20 cellular contexts compared by ENCODE assay signal in the genomic region with DNA sequence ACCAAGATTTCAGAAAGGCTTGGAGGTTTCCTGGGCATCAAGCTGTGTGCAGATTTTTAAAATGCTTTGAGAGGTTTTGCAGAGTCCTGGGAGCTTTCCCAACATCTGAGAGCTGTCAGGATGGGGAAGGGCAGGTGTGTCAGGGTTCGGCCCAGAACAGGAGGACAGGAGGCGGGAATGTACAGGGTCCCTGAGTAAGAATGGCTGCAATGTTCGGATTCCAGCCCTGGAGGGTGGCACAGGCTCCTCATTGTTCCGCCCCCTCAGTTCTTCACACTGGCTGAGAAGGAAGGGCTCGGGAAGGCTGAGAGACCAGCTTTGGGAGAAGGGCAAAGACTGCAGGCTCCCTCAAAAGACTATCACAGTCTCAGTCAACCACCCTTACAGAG. TPM values are rescaled to one million over a fixed set of nuclear protein-coding genes. Genes with fewer than 3 reads are reported as not detected.
DNase-seq lines count a peak whose midpoint lies in the region; ATAC-seq and TF ChIP-seq lines count a peak whose summit lies in the region.
"Had no signal": no experiment of that assay in that cellular context is flagged by ENCODE, and none has a peak within 500 bp of the region (broad histone marks: within the 10 kb centered on the region; RNA-seq: fewer than 3 reads in every experiment).

No MANE protein-coding gene starts in this region.

- peaks cover 39% of the 10 kb centered on the region for H3F3A ChIP-seq in neural progenitor cell (ENCODE audit: low read depth)

- no peak overlapping the region for H3K27ac Mint-ChIP-seq in endodermal cell
- H3K27ac Mint-ChIP-seq in neural progenitor cell, result peak overlapping the region; percentile 89
- H3K27ac Mint-ChIP-seq: CD14-positive monocyte, GM23338 had no signal

- no peaks in the 10 kb centered on the region for H4K20me1 ChIP-seq in neural progenitor cell (ENCODE audit: low read depth)
- no peaks in the 10 kb centered on the region for H4K20me1 ChIP-seq in hepatocyte (ENCODE audit: insufficient read depth, poor library complexity, severe bottlenecking)

- peaks cover 7% of the 10 kb centered on the region for H3K4me1 ChIP-seq in endodermal cell (ENCODE audit: control insufficient read depth, insufficient read depth, low read length)
- peaks cover 18% of the 10 kb centered on the region for H3K4me1 ChIP-seq in neural progenitor cell
- peaks cover 14 to 23% of the 10 kb centered on the region in 2 donors for H3K4me1 ChIP-seq in thyroid gland
- H3K4me1 ChIP-seq in hepatocyte (ENCODE audit: insufficient read depth), result no peaks in the 10 kb centered on the region

- H2AFZ ChIP-seq in neural progenitor cell (replicated peaks), result no peak overlapping the region
- H2AFZ ChIP-seq in hepatocyte, result no peak overlapping the region
- H2AFZ ChIP-seq: GM23338 had no signal

- 83 to 87% methylated on average over 3 to 5 of the region's 5 CpGs for WGBS in endodermal cell (ENCODE audit: insufficient coverage in 1 of 2, insufficient read length in 1 of 2), 2 experiments
- 28 to 29% methylated on average over 5 of the region's 5 CpGs for WGBS in thyroid gland, 2 donors
- 81% methylated on average over 5 of the region's 5 CpGs for WGBS in hepatocyte (ENCODE audit: low lambda C conversion rate, missing lambda C conversion rate)

- peak; percentile 76 for DNase-seq in SK-MEL-5 (ENCODE audit: low read depth, low spot score)
- DNase-seq in endodermal cell, result no peak
- DNase-seq in neural progenitor cell (ENCODE audit: low spot score), result no peak
- DNase-seq in thyroid gland, result no peak
- DNase-seq in activated CD4-positive, alpha-beta T cell treated with anti-CD3 and anti-CD28 coated beads for 1 hour, result no peak
- DNase-seq in hepatocyte (ENCODE audit: low spot score), result no peak
- no peak for DNase-seq in NCI-H526 (lab: John Stamatoyannopoulos, UW)
- DNase-seq: COR-L47, DMS153, KG1, NCI-H1048, NCI-H146, NCI-H2081 treated with DMSO at 0.1 percent for 48 hours, NCI-H226, NCI-H69, SHP77 had no signal

- TF ChIP-seq CTCF in endodermal cell (conservative IDR thresholded peaks at IDR 0.05), result no peak
- TF ChIP-seq CTCF in neural progenitor cell (IDR thresholded peaks at IDR 0.05), result no peak
- no peak for TF ChIP-seq CTCF in thyroid gland (IDR thresholded peaks at IDR 0.05)
- TF ChIP-seq CTCF in hepatocyte (IDR thresholded peaks at IDR 0.05; ENCODE audit: poor library complexity), result no peak

- H3K4me3 ChIP-seq in endodermal cell (ENCODE audit: low read length) (no peak overlapping the region), neural progenitor cell (no peak overlapping the region), thyroid gland (replicated peaks in 1 of 3) (no peak overlapping the region), hepatocyte (no peak overlapping the region)
- H3K4me3 ChIP-seq: GM23338 had no signal

- H3K4me1 Mint-ChIP-seq in endodermal cell (peaks cover 17% of the 10 kb centered on the region), neural progenitor cell (peaks cover 55% of the 10 kb centered on the region)
- H3K4me1 Mint-ChIP-seq: CD14-positive monocyte had no signal

- no peak overlapping the region for H3K4me3 Mint-ChIP-seq in endodermal cell
- peak overlapping the region; percentile 38 for H3K4me3 Mint-ChIP-seq in neural progenitor cell
- H3K4me3 Mint-ChIP-seq: CD14-positive monocyte, GM23338 had no signal

- ATAC-seq in HG03139 (IDR thresholded peaks at IDR 0.05; ENCODE audit: unreplicated experiment), result no peak
- ATAC-seq: HepG2 had no signal

- peak overlapping the region; percentile 61 for H3K4me2 ChIP-seq in neural progenitor cell
- H3K4me2 ChIP-seq in hepatocyte, result no peak overlapping the region
- H3K4me2 ChIP-seq: GM23338 had no signal

- no peaks in the 10 kb centered on the region for H3K9me2 ChIP-seq in hepatocyte (replicated peaks; ENCODE audit: insufficient read depth)

- no peak for TF ChIP-seq POLR2A in thyroid gland (IDR thresholded peaks at IDR 0.05)

- H3K9ac ChIP-seq in endodermal cell (ENCODE audit: extremely low read depth, low read length, poor library complexity, severe bottlenecking) (no peak overlapping the region), neural progenitor cell (no peak overlapping the region)

- H3K36me3 ChIP-seq in endodermal cell (ENCODE audit: control insufficient read depth, insufficient read depth, low read length), result no peaks in the 10 kb centered on the region
- no peaks in the 10 kb centered on the region for H3K36me3 ChIP-seq in neural progenitor cell
- no peaks in the 10 kb centered on the region for H3K36me3 ChIP-seq in thyroid gland
- no peaks in the 10 kb centered on the region for H3K36me3 ChIP-seq in hepatocyte (replicated peaks; ENCODE audit: insufficient read depth, low read depth)

- peak overlapping the region; percentile 68 for H3K27ac ChIP-seq in endodermal cell (ENCODE audit: low read depth, low read length)
- H3K27ac ChIP-seq in neural progenitor cell, result no peak overlapping the region
- H3K27ac ChIP-seq in thyroid gland, result peak overlapping the region; percentile 19 to 36 (median 33)
- H3K27ac ChIP-seq in hepatocyte, result no peak overlapping the region

- H3K9me3 ChIP-seq in endodermal cell (ENCODE audit: control insufficient read depth, low read length) (peaks cover 5% of the 10 kb centered on the region), neural progenitor cell (ENCODE audit: low read depth) (no peaks in the 10 kb centered on the region), thyroid gland (no peaks in the 10 kb centered on the region), hepatocyte (ENCODE audit: low read depth) (no peaks in the 10 kb centered on the region)

- H3K36me3 Mint-ChIP-seq in endodermal cell (ENCODE audit: low read depth) (no peaks in the 10 kb centered on the region), neural progenitor cell (peaks cover 2% of the 10 kb centered on the region)
- H3K36me3 Mint-ChIP-seq: CD14-positive monocyte had no signal

- intact Hi-C loops in thyroid gland (cut with DNase I), result no loop called here

- H3K27me3 ChIP-seq in endodermal cell (ENCODE audit: control insufficient read depth, insufficient read depth, low read length, poor library complexity, severe bottlenecking), result no peaks in the 10 kb centered on the region
- H3K27me3 ChIP-seq in neural progenitor cell, result no peaks in the 10 kb centered on the region
- no peaks in the 10 kb centered on the region for H3K27me3 ChIP-seq in thyroid gland
- H3K27me3 ChIP-seq in hepatocyte, result no peaks in the 10 kb centered on the region

- in situ Hi-C loops in SK-MEL-5 (cut with HindIII; ENCODE audit: low pct_unique_long_range_greater_than_20kb, low sequenced_read_pairs), result no loop called here

- H3K27me3 Mint-ChIP-seq in endodermal cell (ENCODE audit: insufficient read depth), result peaks cover 9% of the 10 kb centered on the region
- H3K27me3 Mint-ChIP-seq in neural progenitor cell (ENCODE audit: insufficient read depth, low read depth), result peaks cover 10% of the 10 kb centered on the region

- no peaks in the 10 kb centered on the region for H3K79me2 ChIP-seq in neural progenitor cell (ENCODE audit: low read depth)
- H3K79me2 ChIP-seq in hepatocyte, result no peaks in the 10 kb centered on the region

- H3K9me3 Mint-ChIP-seq in endodermal cell (peaks cover 7% of the 10 kb centered on the region), neural progenitor cell (peaks cover 9% of the 10 kb centered on the region)

RNA-seq across cellular contexts. Expression of a gene that starts 5.1 kb away (rescaled TPM):
- 25.6 and 25.9 TPM in 2 replicates for total RNA-seq in SK-MEL-5 (2014; rRNA removed; shearing (Covaris generic))
- 24.9 and 32.1 TPM in 2 replicates for polyA plus RNA-seq in SK-MEL-5 (2015; cell fraction: cytosol; rRNA removed)
- 16.2 and 19.1 TPM in 2 replicates for polyA plus RNA-seq in SK-MEL-5 (2015; cell fraction: nucleus; rRNA removed)
- total RNA-seq in endodermal cell (10 to 100 TPM; 10.9 to 13.9 TPM), neural progenitor cell (ENCODE audit: low replicate concordance) (12.8 and 20.5 TPM in 2 replicates), thyroid gland (under 1 TPM; 0.22 to 0.75 (median 0.40) TPM), hepatocyte (1.5 and 2.2 TPM in 2 replicates)
- 62.4 TPM for polyA plus RNA-seq in endodermal cell (2013, experiment 1 of 2)
- 55.8 TPM for polyA plus RNA-seq in endodermal cell (2013, experiment 2 of 2)
- polyA plus RNA-seq in hepatocyte, result 1.5 and 1.6 TPM in 2 replicates
- total RNA-seq: HepG2 had no signal

RNA-seq across cellular contexts. Expression of a gene that starts 17.1 kb away (rescaled TPM):
- total RNA-seq in SK-MEL-5 (2014; rRNA removed; shearing (Covaris generic)), result 38.7 and 47.3 TPM in 2 replicates
- 40.9 and 70.0 TPM in 2 replicates for polyA plus RNA-seq in SK-MEL-5 (2015; cell fraction: cytosol; rRNA removed)
- polyA plus RNA-seq in SK-MEL-5 (2015; cell fraction: nucleus; rRNA removed), result 30.1 and 39.7 TPM in 2 replicates
- total RNA-seq in endodermal cell, result 10 to 100 TPM; 28.5 to 43.1 TPM
- polyA plus RNA-seq in endodermal cell (2013, experiment 1 of 2), result 32.1 TPM
- 32.0 TPM for polyA plus RNA-seq in endodermal cell (2013, experiment 2 of 2)
- total RNA-seq in neural progenitor cell (ENCODE audit: low replicate concordance), result 20.2 and 45.3 TPM in 2 replicates
- total RNA-seq in thyroid gland, result under 1 TPM in 1 of 4 donors, not detected in 3; 0.56 TPM
- 6.7 and 8.1 TPM in 2 replicates for total RNA-seq in hepatocyte
- polyA plus RNA-seq in hepatocyte, result 13.4 and 14.9 TPM in 2 replicates

RNA-seq across cellular contexts. Expression of a gene that starts 34.5 kb away (rescaled TPM):
- 0.19 TPM in 1 of 2 replicates, not detected in the other for total RNA-seq in SK-MEL-5 (2014; rRNA removed; shearing (Covaris generic))
- 0.11 TPM in 1 of 2 replicates, not detected in the other for polyA plus RNA-seq in SK-MEL-5 (2015; cell fraction: cytosol; rRNA removed)
- polyA plus RNA-seq in SK-MEL-5 (2015; cell fraction: nucleus; rRNA removed), result 1.8 TPM in 1 of 2 replicates, not detected in the other
- not detected for total RNA-seq in endodermal cell
- polyA plus RNA-seq in endodermal cell (2013, experiment 1 of 2), result not detected
- not detected for polyA plus RNA-seq in endodermal cell (2013, experiment 2 of 2)
- total RNA-seq in neural progenitor cell (ENCODE audit: low replicate concordance), result not detected in 2 replicates
- total RNA-seq in thyroid gland, result 1 to 10 TPM; 1.3 to 5.1 (median 2.7) TPM
- total RNA-seq in hepatocyte, result not detected in 2 replicates
- polyA plus RNA-seq in hepatocyte, result not detected in 2 replicates
- total RNA-seq: HepG2 had no signal
- polyA plus RNA-seq: GM23338, HepG2 had no signal

RNA-seq across cellular contexts. Expression of a gene that starts 37.5 kb away (rescaled TPM):
- total RNA-seq in SK-MEL-5 (2014; rRNA removed; shearing (Covaris generic)), result 0.11 and 0.19 TPM in 2 replicates
- polyA plus RNA-seq in SK-MEL-5 (2015; cell fraction: cytosol; rRNA removed), result 0.31 and 0.73 TPM in 2 replicates
- 3.5 and 3.8 TPM in 2 replicates for polyA plus RNA-seq in SK-MEL-5 (2015; cell fraction: nucleus; rRNA removed)
- total RNA-seq in endodermal cell (1 to 10 TPM; 1.7 to 3.3 TPM), neural progenitor cell (ENCODE audit: low replicate concordance) (2.2 and 2.7 TPM in 2 replicates), thyroid gland (not detected), hepatocyte (0.07 and 0.12 TPM in 2 replicates)
- polyA plus RNA-seq in endodermal cell (2013, experiment 1 of 2), result 3.1 TPM
- 2.4 TPM for polyA plus RNA-seq in endodermal cell (2013, experiment 2 of 2)
- 0.18 and 0.52 TPM in 2 replicates for polyA plus RNA-seq in hepatocyte
- polyA plus RNA-seq: CD14-positive monocyte had no signal

Comparison
In these comparisons a context has a peak if more than half of its experiments do, and no peak if none do; other contexts are left out.
1. H3K27ac ChIP-seq: peak in endodermal cell (single experiment) and thyroid gland (3 of 3); none in neural progenitor cell (single experiment) and hepatocyte (single experiment).